Comparison of ENCODE assay signal across 7 cellular contexts in genomic region chr1:1614204-1614953, GRCh38. TPM values are rescaled to one million over a fixed set of nuclear protein-coding genes. Genes with fewer than 3 reads are reported as not detected.
DNase-seq lines count a peak whose midpoint lies in the region; ATAC-seq, FAIRE-seq and TF ChIP-seq lines count a peak whose summit lies in the region.

No MANE protein-coding gene starts in this region.

- TF ChIP-seq CTCF in HFFc6 (IDR thresholded peaks at IDR 0.05) (no peak), astrocyte (IDR thresholded peaks at IDR 0.05; ENCODE audit: insufficient read depth, low read depth, low read length) (no peak)

- H3K36me3 ChIP-seq in SJSA1: peaks cover 23% of the 10 kb centered on the region
- H3K36me3 ChIP-seq in astrocyte (ENCODE audit: insufficient read depth, low read length): peaks cover 3% of the 10 kb centered on the region
- no peaks in the 10 kb centered on the region for H3K36me3 ChIP-seq in iPS DF 6.9 (ENCODE audit: control insufficient read depth, insufficient read depth, low read length)
- H3K36me3 ChIP-seq in skeletal muscle satellite cell (ENCODE audit: insufficient read depth, low read length): peaks cover 10% of the 10 kb centered on the region

- H3K9me3 Mint-ChIP-seq in HFFc6 (no peaks in the 10 kb centered on the region), astrocyte (ENCODE audit: unreplicated experiment) (no peaks in the 10 kb centered on the region)

- peak overlapping the region; percentile 83 for H3K27ac Mint-ChIP-seq in HFFc6
- H3K27ac Mint-ChIP-seq in astrocyte (ENCODE audit: unreplicated experiment): peak overlapping the region; percentile 88

- no peak for FAIRE-seq in astrocyte (lab: Jason Lieb, UNC)

- peak overlapping the region; percentile 51 for H2AFZ ChIP-seq in astrocyte (ENCODE audit: low read depth, low read length)

- no CpG with 5 or more reads among the region's 30 CpGs for WGBS in iPS DF 6.9 (ENCODE audit: insufficient coverage, insufficient read length)

- H3K27me3 ChIP-seq in SJSA1 (replicated peaks) (no peaks in the 10 kb centered on the region), astrocyte (ENCODE audit: insufficient read depth, low read length) (no peaks in the 10 kb centered on the region), iPS DF 6.9 (ENCODE audit: control insufficient read depth, insufficient read depth, low read length) (no peaks in the 10 kb centered on the region), skeletal muscle satellite cell (ENCODE audit: control insufficient read depth, insufficient read depth, low read length) (no peaks in the 10 kb centered on the region)

- H3K4me2 ChIP-seq in astrocyte (ENCODE audit: low read length) (peak overlapping the region; percentile 95), skeletal muscle satellite cell (ENCODE audit: low read length) (peak overlapping the region; percentile 99)

- H3K4me1 ChIP-seq in SJSA1 (replicated peaks): peaks cover 17% of the 10 kb centered on the region
- H3K4me1 ChIP-seq in astrocyte (ENCODE audit: insufficient read depth, low read length): peaks cover 24% of the 10 kb centered on the region
- 0 out of 2 replicates have a peak, but pooled peaks cover 3% of the 10 kb centered on the region for H3K4me1 ChIP-seq in iPS DF 6.9 (ENCODE audit: control insufficient read depth, insufficient read depth, low read length)
- peaks cover 20% of the 10 kb centered on the region for H3K4me1 ChIP-seq in skeletal muscle satellite cell (ENCODE audit: control insufficient read depth, insufficient read depth, low read length)

- peaks cover 51% of the 10 kb centered on the region for H4K20me1 ChIP-seq in astrocyte (ENCODE audit: insufficient read depth, low read length)

- H3K9me3 ChIP-seq in SJSA1 (replicated peaks) (peaks cover 6% of the 10 kb centered on the region), astrocyte (ENCODE audit: insufficient read depth, low read depth, low read length) (no peaks in the 10 kb centered on the region), iPS DF 6.9 (ENCODE audit: control insufficient read depth, insufficient read depth, low read length) (no peaks in the 10 kb centered on the region), skeletal muscle satellite cell (replicated peaks; ENCODE audit: low read length) (no peaks in the 10 kb centered on the region)

- H3K4me1 Mint-ChIP-seq in HFFc6 (ENCODE audit: low read depth) (peaks cover 21% of the 10 kb centered on the region), astrocyte (ENCODE audit: low read depth, unreplicated experiment) (peaks cover 18% of the 10 kb centered on the region)

- H3K27me3 Mint-ChIP-seq in HFFc6 (ENCODE audit: insufficient read depth): peaks cover 3% of the 10 kb centered on the region
- H3K27me3 Mint-ChIP-seq in astrocyte (ENCODE audit: low read depth, unreplicated experiment): no peaks in the 10 kb centered on the region

- peaks cover 45% of the 10 kb centered on the region for H3K79me2 ChIP-seq in astrocyte (ENCODE audit: insufficient read depth, low read length)

- ATAC-seq in GM21576 (IDR thresholded peaks at IDR 0.05; ENCODE audit: unreplicated experiment) (no peak), GM19351 (IDR thresholded peaks at IDR 0.05; ENCODE audit: unreplicated experiment) (no peak)

- peak overlapping the region; percentile 100 for H3K9ac ChIP-seq in astrocyte (ENCODE audit: low read length)
- H3K9ac ChIP-seq in skeletal muscle satellite cell (ENCODE audit: low read depth, low read length): peak overlapping the region; percentile 100

- H3K4me3 ChIP-seq in SJSA1 (peak overlapping the region; percentile 97), astrocyte (ENCODE audit: insufficient read depth, low read depth, low read length) (peak overlapping the region; percentile 77), iPS DF 6.9 (ENCODE audit: low read length) (peak overlapping the region; percentile 82; the same call in 1 of the 2 replicates), skeletal muscle satellite cell (ENCODE audit: low read length) (peak overlapping the region; percentile 100)

- peaks cover 12% of the 10 kb centered on the region; the same call in 1 of the 2 replicates for H3K36me3 Mint-ChIP-seq in HFFc6 (ENCODE audit: low read depth)
- peaks cover 8% of the 10 kb centered on the region for H3K36me3 Mint-ChIP-seq in astrocyte (ENCODE audit: low read depth, unreplicated experiment)

- no peak overlapping the region for H3K27ac ChIP-seq in SJSA1
- peak overlapping the region; percentile 100 for H3K27ac ChIP-seq in astrocyte (ENCODE audit: low read depth, low read length)
- no peak overlapping the region for H3K27ac ChIP-seq in iPS DF 6.9 (ENCODE audit: low read length)

- DNase-seq in HFFc6 (peak; percentile 11), SJSA1 (ENCODE audit: low read depth in 1 of 2, low spot score in 2 of 2) (no peak), astrocyte (ENCODE audit: low read depth) (peak; percentile 86), iPS DF 6.9 (ENCODE audit: low read depth, low spot score) (no peak)

- H3K4me3 Mint-ChIP-seq in HFFc6 (peak overlapping the region; percentile 97), astrocyte (ENCODE audit: unreplicated experiment) (peak overlapping the region; percentile 92)

RNA-seq across cellular contexts. Expression of gene MIB2, which starts 0.9 kb away (rescaled TPM):
- total RNA-seq in HFFc6 (2021; fragmentation: NEBNext Ultra II Directional; extraction: Animal tissue kit (Norgen Biotek cat#: 25700)): 10 to 100 TPM; 41.9 to 62.8 (median 44.0) TPM
- 34.4 and 44.8 TPM in 2 replicates for total RNA-seq in SJSA1 (2014; rRNA removed; shearing (Covaris generic))
- 73.6 and 80.1 TPM in 2 replicates for total RNA-seq in astrocyte
- total RNA-seq in skeletal muscle satellite cell (2012; rRNA removed): 26.9 and 29.4 TPM in 2 replicates

RNA-seq across cellular contexts. Expression of gene FNDC10, which starts 14.4 kb away (rescaled TPM):
- total RNA-seq in HFFc6 (2021; fragmentation: NEBNext Ultra II Directional; extraction: Animal tissue kit (Norgen Biotek cat#: 25700)): 1 to 10 TPM; 1.6 to 4.0 (median 2.0) TPM
- 0.50 and 0.76 TPM in 2 replicates for total RNA-seq in SJSA1 (2014; rRNA removed; shearing (Covaris generic))
- 7.4 and 8.7 TPM in 2 replicates for total RNA-seq in astrocyte
- total RNA-seq in skeletal muscle satellite cell (2012; rRNA removed): 2.3 and 5.0 TPM in 2 replicates

RNA-seq across cellular contexts. Expression of gene MMP23B, which starts 17.6 kb away (rescaled TPM):
- total RNA-seq in HFFc6 (2021; fragmentation: NEBNext Ultra II Directional; extraction: Animal tissue kit (Norgen Biotek cat#: 25700)): 1 to 10 TPM; 2.8 to 7.1 (median 5.1) TPM
- total RNA-seq in SJSA1 (2014; rRNA removed; shearing (Covaris generic)): 0.79 and 4.6 TPM in 2 replicates
- total RNA-seq in astrocyte: 40.1 and 40.7 TPM in 2 replicates
- 1.1 TPM in 1 of 2 replicates, not detected in the other for total RNA-seq in skeletal muscle satellite cell (2012; rRNA removed)

RNA-seq across cellular contexts. Expression of gene SSU72, which starts 39.7 kb away (rescaled TPM):
- total RNA-seq in HFFc6 (2021; fragmentation: NEBNext Ultra II Directional; extraction: Animal tissue kit (Norgen Biotek cat#: 25700)): 100 to 1,000 TPM; 132 to 156 (median 137) TPM
- total RNA-seq in SJSA1 (2014; rRNA removed; shearing (Covaris generic)): 57.2 and 58.6 TPM in 2 replicates
- total RNA-seq in astrocyte: 143 and 145 TPM in 2 replicates
- total RNA-seq in skeletal muscle satellite cell (2012; rRNA removed): 47.7 and 54.0 TPM in 2 replicates

RNA-seq across cellular contexts. Expression of gene CDK11B, which starts 44.4 kb away (rescaled TPM):
- total RNA-seq in HFFc6 (2021; fragmentation: NEBNext Ultra II Directional; extraction: Animal tissue kit (Norgen Biotek cat#: 25700)): 10 to 100 TPM; 21.6 to 27.5 (median 24.8) TPM
- 14.8 and 23.8 TPM in 2 replicates for total RNA-seq in SJSA1 (2014; rRNA removed; shearing (Covaris generic))
- 21.1 and 23.4 TPM in 2 replicates for total RNA-seq in astrocyte
- 3.9 and 5.1 TPM in 2 replicates for total RNA-seq in skeletal muscle satellite cell (2012; rRNA removed)

Comparison
In these comparisons a context has a peak if more than half of its experiments do, and no peak if none do; other contexts are left out.
1. DNase-seq: peak in HFFc6 (single experiment) and astrocyte (single experiment); none in SJSA1 (0 of 2) and iPS DF 6.9 (single experiment).
2. Peak in every context shown above with its lines, with median percentiles within 50 percentile points of each other: H3K4me3 ChIP-seq.